ENCODE assay signal across 8 cellular contexts in the genomic region with DNA sequence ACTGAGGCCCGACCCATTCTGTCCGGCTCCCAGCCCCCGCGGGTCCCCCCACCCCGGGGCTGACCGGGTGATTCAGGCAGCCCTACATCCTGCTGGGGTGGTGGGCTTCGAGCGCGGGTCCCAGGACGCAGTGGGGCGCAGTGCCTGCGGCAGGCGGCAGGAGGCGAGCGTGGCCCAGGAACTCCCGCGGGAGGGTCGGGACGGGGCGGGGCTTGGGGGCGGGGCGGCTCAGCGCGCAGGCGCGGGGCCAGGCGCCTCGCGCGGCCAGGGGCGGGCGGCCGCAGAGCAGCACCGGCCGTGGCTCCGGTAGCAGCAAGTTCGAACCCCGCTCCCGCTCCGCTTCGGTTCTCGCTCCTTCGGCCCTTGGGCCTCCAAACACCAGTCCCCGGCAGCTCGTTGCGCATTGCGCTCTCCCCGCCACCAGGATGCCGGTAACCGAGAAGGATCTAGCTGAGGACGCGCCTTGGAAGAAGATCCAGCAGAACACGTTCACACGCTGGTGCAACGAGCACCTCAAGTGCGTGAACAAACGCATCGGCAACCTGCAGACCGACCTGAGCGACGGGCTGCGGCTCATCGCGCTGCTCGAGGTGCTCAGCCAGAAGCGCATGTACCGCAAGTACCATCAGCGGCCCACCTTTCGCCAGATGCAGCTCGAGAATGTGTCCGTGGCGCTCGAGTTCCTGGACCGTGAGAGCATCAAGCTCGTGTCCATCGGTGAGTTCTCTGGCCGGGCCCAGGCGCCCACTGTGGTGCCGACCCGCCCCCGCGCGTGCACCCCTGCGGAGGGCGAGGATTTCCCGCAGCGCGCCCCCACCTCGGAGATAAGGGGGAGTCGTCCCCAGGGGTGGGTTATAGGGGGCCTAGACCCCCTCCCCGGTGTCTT. TPM values are rescaled to one million over a fixed set of nuclear protein-coding genes. Genes with fewer than 3 reads are reported as not detected.
A peak's percentile ranks its signal among the peaks of the same experiment; 100 is the strongest.
DNase-seq lines count a peak whose midpoint lies in the region; ATAC-seq lines count a peak whose summit lies in the region.

A gene with protein sequence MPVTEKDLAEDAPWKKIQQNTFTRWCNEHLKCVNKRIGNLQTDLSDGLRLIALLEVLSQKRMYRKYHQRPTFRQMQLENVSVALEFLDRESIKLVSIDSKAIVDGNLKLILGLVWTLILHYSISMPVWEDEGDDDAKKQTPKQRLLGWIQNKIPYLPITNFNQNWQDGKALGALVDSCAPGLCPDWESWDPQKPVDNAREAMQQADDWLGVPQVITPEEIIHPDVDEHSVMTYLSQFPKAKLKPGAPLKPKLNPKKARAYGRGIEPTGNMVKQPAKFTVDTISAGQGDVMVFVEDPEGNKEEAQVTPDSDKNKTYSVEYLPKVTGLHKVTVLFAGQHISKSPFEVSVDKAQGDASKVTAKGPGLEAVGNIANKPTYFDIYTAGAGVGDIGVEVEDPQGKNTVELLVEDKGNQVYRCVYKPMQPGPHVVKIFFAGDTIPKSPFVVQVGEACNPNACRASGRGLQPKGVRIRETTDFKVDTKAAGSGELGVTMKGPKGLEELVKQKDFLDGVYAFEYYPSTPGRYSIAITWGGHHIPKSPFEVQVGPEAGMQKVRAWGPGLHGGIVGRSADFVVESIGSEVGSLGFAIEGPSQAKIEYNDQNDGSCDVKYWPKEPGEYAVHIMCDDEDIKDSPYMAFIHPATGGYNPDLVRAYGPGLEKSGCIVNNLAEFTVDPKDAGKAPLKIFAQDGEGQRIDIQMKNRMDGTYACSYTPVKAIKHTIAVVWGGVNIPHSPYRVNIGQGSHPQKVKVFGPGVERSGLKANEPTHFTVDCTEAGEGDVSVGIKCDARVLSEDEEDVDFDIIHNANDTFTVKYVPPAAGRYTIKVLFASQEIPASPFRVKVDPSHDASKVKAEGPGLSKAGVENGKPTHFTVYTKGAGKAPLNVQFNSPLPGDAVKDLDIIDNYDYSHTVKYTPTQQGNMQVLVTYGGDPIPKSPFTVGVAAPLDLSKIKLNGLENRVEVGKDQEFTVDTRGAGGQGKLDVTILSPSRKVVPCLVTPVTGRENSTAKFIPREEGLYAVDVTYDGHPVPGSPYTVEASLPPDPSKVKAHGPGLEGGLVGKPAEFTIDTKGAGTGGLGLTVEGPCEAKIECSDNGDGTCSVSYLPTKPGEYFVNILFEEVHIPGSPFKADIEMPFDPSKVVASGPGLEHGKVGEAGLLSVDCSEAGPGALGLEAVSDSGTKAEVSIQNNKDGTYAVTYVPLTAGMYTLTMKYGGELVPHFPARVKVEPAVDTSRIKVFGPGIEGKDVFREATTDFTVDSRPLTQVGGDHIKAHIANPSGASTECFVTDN (N-terminal part only) (plus strand): TSS at position 283 of the 886 bp plus-strand sequence. CDS start 143 bp downstream, at position 426.

- peak; percentile 66 for DNase-seq in NCI-H146 (lab: John Stamatoyannopoulos, UW)
- no peak for DNase-seq in NCI-H146 treated with DMSO at 0.1 percent for 48 hours (lab: John Stamatoyannopoulos, UW; ENCODE audit: unreplicated experiment)
- DNase-seq in NCI-H460 (ENCODE audit: extremely low read depth, low read depth) = peak; percentile 66
- DNase-seq in activated CD8-positive, alpha-beta T cell treated with anti-CD3 and anti-CD28 coated beads, Interleukin-2, amount 10 ng/mL, durations not matched to agents 7 days and 5 days = peak; percentile 81
- peak; percentile 69 for DNase-seq in effector CD4-positive, alpha-beta T cell
- peak; percentile 79 to 85 for DNase-seq in lung microvascular endothelial cell (ENCODE audit: low read depth in 2 of 2)
- DNase-seq in stimulated activated CD8-positive, alpha-beta memory T cell treated with anti-CD3 and anti-CD28 coated beads, Interleukin-12 subunit alpha, Interleukin-12 subunit beta, amount 100 ng/mL, for 1 hour (ENCODE audit: low read depth) = peak; percentile 53

- POLR2A ChIA-PET in activated CD8-positive, alpha-beta T cell treated with anti-CD3 and anti-CD28 coated beads, Interleukin-2, amount 10 ng/mL, durations not matched to agents 7 days and 5 days (lab: Charles Lee) = interaction anchor here (0.8 kb wide), 1 partner anchor 158 kb away, joined by 5 read pairs; no protein-coding TSS in a partner anchor

- H3K4me1 Mint-ChIP-seq in activated CD8-positive, alpha-beta T cell treated with anti-CD3 and anti-CD28 coated beads, Interleukin-2, amount 10 ng/mL, durations not matched to agents 7 days and 5 days (ENCODE audit: low read depth) = peaks cover 36% of the 10 kb centered on the region

- H3K36me3 Mint-ChIP-seq in activated CD8-positive, alpha-beta T cell treated with anti-CD3 and anti-CD28 coated beads, Interleukin-2, amount 10 ng/mL, durations not matched to agents 7 days and 5 days (ENCODE audit: low read depth) = no peaks in the 10 kb centered on the region

- no peaks in the 10 kb centered on the region for H3K27me3 Mint-ChIP-seq in activated CD8-positive, alpha-beta T cell treated with anti-CD3 and anti-CD28 coated beads, Interleukin-2, amount 10 ng/mL, durations not matched to agents 7 days and 5 days (ENCODE audit: low read depth)

- peak within 1 kb of the TSS; percentile 89 for H3K4me3 Mint-ChIP-seq in activated CD8-positive, alpha-beta T cell treated with anti-CD3 and anti-CD28 coated beads, Interleukin-2, amount 10 ng/mL, durations not matched to agents 7 days and 5 days

- peak; percentile 43 for ATAC-seq in HG02870 (IDR thresholded peaks at IDR 0.05; ENCODE audit: unreplicated experiment)
- ATAC-seq in activated CD8-positive, alpha-beta T cell treated with anti-CD3 and anti-CD28 coated beads, Interleukin-2, amount 10 ng/mL, durations not matched to agents 7 days and 5 days = peak; percentile 86

- no peaks in the 10 kb centered on the region for H3K9me3 Mint-ChIP-seq in activated CD8-positive, alpha-beta T cell treated with anti-CD3 and anti-CD28 coated beads, Interleukin-2, amount 10 ng/mL, durations not matched to agents 7 days and 5 days (ENCODE audit: insufficient read depth)

- CTCF ChIA-PET in activated CD8-positive, alpha-beta T cell treated with anti-CD3 and anti-CD28 coated beads, Interleukin-2, amount 10 ng/mL, durations not matched to agents 7 days and 5 days (lab: Charles Lee) = interaction anchor here (0.6 to 3.6 kb wide), 45 partner anchors 9 to 611 kb away, joined by 3 to 39 read pairs (median 5); a partner anchor contains a TSS

- H3K27ac Mint-ChIP-seq in activated CD8-positive, alpha-beta T cell treated with anti-CD3 and anti-CD28 coated beads, Interleukin-2, amount 10 ng/mL, durations not matched to agents 7 days and 5 days = peak within 1 kb of the TSS; percentile 87

RNA-seq across cellular contexts. Expression of the gene that starts here (rescaled TPM):
- 496 and 497 TPM in 2 replicates for total RNA-seq in NCI-H460 (2014; rRNA removed; shearing (Covaris generic))
- polyA plus RNA-seq in NCI-H460 (2014; cell fraction: nucleus; rRNA removed) = 621 and 673 TPM in 2 replicates
- 10 to 100 TPM; 14.1 to 15.9 TPM for total RNA-seq in activated CD8-positive, alpha-beta T cell treated with anti-CD3 and anti-CD28 coated beads, Interleukin-2, amount 10 ng/mL, durations not matched to agents 7 days and 5 days
- 305 and 328 TPM in 2 replicates for total RNA-seq in lung microvascular endothelial cell

Comparison
In these comparisons a context has a peak if more than half of its experiments do, and no peak if none do; other contexts are left out.
1. RNA of the gene that starts here (total RNA-seq): 496 to 497 TPM in NCI-H460 and 305 to 328 TPM in lung microvascular endothelial cell; 14.1 to 15.9 TPM in activated CD8-positive, alpha-beta T cell treated with anti-CD3 and anti-CD28 coated beads, Interleukin-2, amount 10 ng/mL, durations not matched to agents 7 days and 5 days; every median in the first group is over 10 times any median in the second.